ENCODE assay signal across 15 cellular contexts in genomic region chr12:58069268-58069967, GRCh38.
DNase-seq lines count a peak whose midpoint lies in the region; ATAC-seq and TF ChIP-seq lines count a peak whose summit lies in the region.
"Had no signal": no experiment of that assay in that cellular context is flagged by ENCODE, and none has a peak within 500 bp of the region (broad histone marks: within the 10 kb centered on the region; RNA-seq: fewer than 3 reads in every experiment).

No MANE protein-coding gene starts in this region.

- intact Hi-C loops in body of pancreas (cut with DNase I), result no loop called here
- intact Hi-C loops in heart right ventricle (cut with DNase I), result no loop called here
- intact Hi-C loops in OCI-LY7 (cut with micrococcal nuclease; ENCODE audit: unreplicated experiment), result no loop called here

- CTCF ChIA-PET in OCI-LY7 (lab: Charles Lee; ENCODE audit: unreplicated experiment), result no interaction called here

- peak overlapping the region; percentile 31; the same call in 1 of the 2 replicates for H3K27ac ChIP-seq in ACC112 (ENCODE audit: low read depth, low read length)
- peak overlapping the region in 3 of 4 donors; percentile 3 to 57 (median 27) for H3K27ac ChIP-seq in body of pancreas
- H3K27ac ChIP-seq in heart right ventricle, result no peak overlapping the region
- H3K27ac ChIP-seq in OCI-LY7 (ENCODE audit: low read depth, low read length, poor library complexity, severe bottlenecking), result no peak overlapping the region

- no peaks in the 10 kb centered on the region for H3K9me2 ChIP-seq in OCI-LY7 (ENCODE audit: insufficient read depth, low read length)

- 96 to 100% methylated on average over 2 of the region's 2 CpGs for WGBS in body of pancreas, 2 donors
- 94 to 95% methylated on average over 2 of the region's 2 CpGs for WGBS in heart right ventricle, 2 donors

- DNase-seq in HCEC 1CT (peak; percentile 24), body of pancreas (peak in 2 of 4 donors; percentile 36 to 41), foreskin fibroblast (peak; percentile 38 to 47), heart right ventricle (no peak), OCI-LY7 (ENCODE audit: low spot score) (no peak)
- no peak for DNase-seq in activated T-cell treated with anti-CD3 and anti-CD28 coated beads, Interleukin-2, amount 50 U/mL, for 48 hours
- DNase-seq: activated CD4-positive, alpha-beta T cell treated with anti-CD3 and anti-CD28 coated beads, Interleukin-2, amount 50 U/mL, for 48 hours; activated T-cell treated with anti-CD3 and anti-CD28 coated beads, Interleukin-2, amount 50 U/mL, for 24 hours; endodermal cell; kidney glomerular epithelial cell; NCI-H187; stimulated activated naive CD4-positive, alpha-beta T cell; SW 1271 had no signal

- no peak for ATAC-seq in body of pancreas
- ATAC-seq in heart right ventricle, result no peak
- ATAC-seq in HG03045 (IDR thresholded peaks at IDR 0.05; ENCODE audit: unreplicated experiment), result no peak

- H4K20me1 ChIP-seq in OCI-LY7 (ENCODE audit: insufficient read depth, low read length), result no peaks in the 10 kb centered on the region

- BruUV-seq in OCI-LY7 (replicated peaks; lab: Mats Ljungman, UMichigan), result no TSS peak

- no peaks in the 10 kb centered on the region for H3K79me2 ChIP-seq in ACC112 (ENCODE audit: control insufficient read depth, insufficient read depth, low read length, unreplicated experiment)
- no peaks in the 10 kb centered on the region for H3K79me2 ChIP-seq in OCI-LY7 (ENCODE audit: insufficient read depth, low read depth, low read length)

- no peak overlapping the region for H2AFZ ChIP-seq in ACC112 (ENCODE audit: low read length, unreplicated experiment)
- no peak overlapping the region for H2AFZ ChIP-seq in OCI-LY7 (ENCODE audit: low read length)

- no peak for TF ChIP-seq POLR2A in body of pancreas (IDR thresholded peaks at IDR 0.05)

- no peak overlapping the region for H3K4me2 ChIP-seq in OCI-LY7 (ENCODE audit: low read length)

- H3K4me1 ChIP-seq in ACC112 (ENCODE audit: control insufficient read depth, insufficient read depth, low read length, unreplicated experiment), result peaks cover 14% of the 10 kb centered on the region
- peaks cover 7% of the 10 kb centered on the region for H3K4me1 ChIP-seq in body of pancreas
- peaks cover 0 to 4% (median 0%) of the 10 kb centered on the region in 9 donors for H3K4me1 ChIP-seq in heart right ventricle
- H3K4me1 ChIP-seq in OCI-LY7 (ENCODE audit: insufficient read depth, low read length, poor library complexity, severe bottlenecking), result no peaks in the 10 kb centered on the region

- H3K9me3 ChIP-seq in body of pancreas, result no peaks in the 10 kb centered on the region
- no peaks in the 10 kb centered on the region for H3K9me3 ChIP-seq in heart right ventricle
- no peaks in the 10 kb centered on the region for H3K9me3 ChIP-seq in OCI-LY7 (ENCODE audit: low read length)

- no peak for TF ChIP-seq CTCF in body of pancreas (IDR thresholded peaks at IDR 0.05)
- no peak for TF ChIP-seq CTCF in foreskin fibroblast (IDR thresholded peaks at IDR 0.05; ENCODE audit: low read depth, low read length)
- TF ChIP-seq CTCF in heart right ventricle (IDR thresholded peaks at IDR 0.05), result no peak
- TF ChIP-seq CTCF in OCI-LY7 (conservative IDR thresholded peaks at IDR 0.05; ENCODE audit: low read length), result no peak

- H3K27me3 ChIP-seq in ACC112 (ENCODE audit: insufficient read depth, low read length), result no peaks in the 10 kb centered on the region
- H3K27me3 ChIP-seq in body of pancreas, result no peaks in the 10 kb centered on the region
- H3K27me3 ChIP-seq in heart right ventricle, result no peaks in the 10 kb centered on the region

- H3K36me3 ChIP-seq in ACC112 (ENCODE audit: insufficient read depth, low read length) (no peaks in the 10 kb centered on the region), body of pancreas (replicated peaks in 1 of 2; ENCODE audit: insufficient read depth in 1 of 2, low read depth in 2 of 2) (no peaks in the 10 kb centered on the region), heart right ventricle (no peaks in the 10 kb centered on the region), OCI-LY7 (ENCODE audit: insufficient read depth, low read length) (no peaks in the 10 kb centered on the region)

- POLR2A ChIA-PET in OCI-LY7 (lab: Charles Lee), result no interaction called here

- no peak overlapping the region for H3K4me3 ChIP-seq in ACC112 (ENCODE audit: low read depth, low read length)
- H3K4me3 ChIP-seq in body of pancreas, result no peak overlapping the region
- H3K4me3 ChIP-seq in foreskin fibroblast (ENCODE audit: low read depth in 1 of 2, low read length in 2 of 2), result no peak overlapping the region
- H3K4me3 ChIP-seq in heart right ventricle, result no peak overlapping the region
- no peak overlapping the region for H3K4me3 ChIP-seq in OCI-LY7 (ENCODE audit: low read depth, low read length, poor library complexity, severe bottlenecking)

Comparison
In these comparisons a context has a peak if more than half of its experiments do, and no peak if none do; other contexts are left out.
1. H3K27ac ChIP-seq: peak in ACC112 (single experiment) and body of pancreas (3 of 4); none in heart right ventricle (0 of 10) and OCI-LY7 (single experiment).
2. DNase-seq: peak in HCEC 1CT (single experiment) and foreskin fibroblast (2 of 2); none in heart right ventricle (0 of 2), activated T-cell treated with anti-CD3 and anti-CD28 coated beads, Interleukin-2, amount 50 U/mL, for 48 hours (0 of 2) and OCI-LY7 (single experiment).